In the genomic region with DNA sequence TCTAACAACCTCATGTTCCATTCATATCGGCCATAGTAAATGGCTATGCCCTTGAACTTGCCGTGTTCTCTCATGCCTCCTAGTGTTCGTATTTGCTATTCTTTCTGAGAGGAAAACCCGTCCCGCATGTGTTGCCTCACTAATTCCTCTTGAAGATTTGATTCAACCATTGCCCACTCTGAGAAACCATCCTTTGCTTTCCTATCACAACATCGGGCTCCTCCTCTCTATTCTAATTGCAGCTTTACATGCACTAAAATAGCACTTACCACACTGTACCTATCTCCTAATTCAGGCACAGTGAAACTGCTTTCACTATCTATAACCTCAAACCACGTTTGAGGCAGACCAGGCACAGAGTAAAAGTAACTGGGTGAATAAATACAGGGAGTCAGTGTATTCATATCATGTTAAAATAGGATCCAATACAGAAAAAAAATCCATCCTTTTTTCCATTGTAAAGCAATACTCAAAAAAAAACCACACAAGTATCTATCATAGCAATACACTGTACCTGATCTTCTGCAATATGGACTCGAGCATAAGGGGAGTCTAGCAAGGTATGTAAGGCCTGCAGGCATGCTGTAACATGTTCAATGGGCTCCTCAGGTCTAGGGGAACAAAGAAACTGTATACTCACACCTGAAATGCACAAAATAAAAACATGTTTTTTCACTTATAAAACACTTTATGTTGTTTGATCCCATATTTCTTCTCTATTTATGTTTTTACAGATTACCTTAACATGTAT, we compare ENCODE assay signal across 9 cellular contexts. TPM values are rescaled to one million over a fixed set of nuclear protein-coding genes. Genes with fewer than 3 reads are reported as not detected.
DNase-seq lines count a peak whose midpoint lies in the region; ATAC-seq, FAIRE-seq and TF ChIP-seq lines count a peak whose summit lies in the region.
"Had no signal": no experiment of that assay in that cellular context is flagged by ENCODE, and none has a peak within 500 bp of the region (broad histone marks: within the 10 kb centered on the region; RNA-seq: fewer than 3 reads in every experiment).

No MANE protein-coding gene starts in this region.

- TF ChIP-seq CTCF in kidney (IDR thresholded peaks at IDR 0.05; ENCODE audit: borderline replicate concordance, extremely low read depth, insufficient read depth) = peak; percentile 50

- H3K9me3 Mint-ChIP-seq in activated naive CD8-positive, alpha-beta T cell treated with anti-CD3 and anti-CD28 coated beads, Interleukin-2, amount 50 U/mL, for 24 hours = no peaks in the 10 kb centered on the region

- DNase-seq in NCI-H526 (lab: John Stamatoyannopoulos, UW) (peak; percentile 5 to 43), NCI-H526 treated with DMSO at 0.1 percent for 48 hours (lab: John Stamatoyannopoulos, UW) (no peak), KBM-7 (peak; percentile 8), kidney (no peak), NCI-H345 treated with DMSO at 0.1 percent for 48 hours (lab: John Stamatoyannopoulos, UW; ENCODE audit: unreplicated experiment) (no peak)
- DNase-seq in activated naive CD8-positive, alpha-beta T cell treated with anti-CD3 and anti-CD28 coated beads, Interleukin-2, amount 50 U/mL, for 24 hours = no peak
- DNase-seq in stimulated activated CD4-positive, alpha-beta T cell treated with anti-CD3 and anti-CD28 coated beads, Interleukin-4, amount 100 ng/mL, for 1 hour = no peak

- peaks cover 26% of the 10 kb centered on the region for H3K36me3 Mint-ChIP-seq in activated naive CD8-positive, alpha-beta T cell treated with anti-CD3 and anti-CD28 coated beads, Interleukin-2, amount 50 U/mL, for 24 hours (ENCODE audit: low read depth)

- no peaks in the 10 kb centered on the region for H3K27me3 Mint-ChIP-seq in activated naive CD8-positive, alpha-beta T cell treated with anti-CD3 and anti-CD28 coated beads, Interleukin-2, amount 50 U/mL, for 24 hours

- H3K9me3 ChIP-seq in kidney (ENCODE audit: control insufficient read depth in 1 of 2, low read length in 2 of 2) = no peaks in the 10 kb centered on the region
- H3K9me3 ChIP-seq: BLaER1 treated with 17β-estradiol and CSF1 and Interleukin-3, amounts not matched to agents 10 nM and 100 nM had no signal

- no peak overlapping the region for H3K9ac ChIP-seq in kidney (ENCODE audit: low read length in 2 of 2)
- H3K9ac ChIP-seq: BLaER1 treated with 17β-estradiol and CSF1 and Interleukin-3, amounts not matched to agents 10 nM and 100 nM had no signal

- peaks cover 23 to 25% of the 10 kb centered on the region in 2 donors for H3K36me3 ChIP-seq in kidney (ENCODE audit: control insufficient read depth in 1 of 2, insufficient read depth in 2 of 2, low read length in 2 of 2)

- in situ Hi-C loops in KBM-7 (cut with MboI; ENCODE audit: low pct_unique_long_range_greater_than_20kb, low sequenced_read_pairs) = no loop called here

- intact Hi-C loops in kidney (cut with DNase I) = no loop called here

- no peak for FAIRE-seq in kidney (lab: Jason Lieb, UNC)

- H3K4me3 ChIP-seq in kidney (ENCODE audit: low read length in 2 of 2) = no peak overlapping the region
- H3K4me3 ChIP-seq: BLaER1 treated with 17β-estradiol and CSF1 and Interleukin-3, amounts not matched to agents 10 nM and 100 nM had no signal

- peak overlapping the region; percentile 40 for H3K27ac Mint-ChIP-seq in activated naive CD8-positive, alpha-beta T cell treated with anti-CD3 and anti-CD28 coated beads, Interleukin-2, amount 50 U/mL, for 24 hours

- peak; percentile 98 for ATAC-seq in GM21825 (IDR thresholded peaks at IDR 0.05; ENCODE audit: unreplicated experiment)
- ATAC-seq in activated naive CD8-positive, alpha-beta T cell treated with anti-CD3 and anti-CD28 coated beads, Interleukin-2, amount 50 U/mL, for 24 hours = peak; percentile 97

- H3K27ac ChIP-seq in kidney (ENCODE audit: low read depth in 2 of 2, low read length in 2 of 2) = no peak overlapping the region
- H3K27ac ChIP-seq: BLaER1 treated with 17β-estradiol and CSF1 and Interleukin-3, amounts not matched to agents 10 nM and 100 nM had no signal

- no peaks in the 10 kb centered on the region for H3K4me1 ChIP-seq in kidney (ENCODE audit: control insufficient read depth in 1 of 2, insufficient read depth in 1 of 2, low read depth in 1 of 2, low read length in 2 of 2)

- peak overlapping the region; percentile 6 for H3K4me3 Mint-ChIP-seq in activated naive CD8-positive, alpha-beta T cell treated with anti-CD3 and anti-CD28 coated beads, Interleukin-2, amount 50 U/mL, for 24 hours

- H3K4me1 Mint-ChIP-seq in activated naive CD8-positive, alpha-beta T cell treated with anti-CD3 and anti-CD28 coated beads, Interleukin-2, amount 50 U/mL, for 24 hours = peaks cover 11% of the 10 kb centered on the region

RNA-seq across cellular contexts. Expression of a gene that starts 39.0 kb away (rescaled TPM):
- 42.7 TPM for total RNA-seq in kidney
- polyA plus RNA-seq in kidney (ENCODE audit: insufficient read depth, low read depth, low replicate concordance) = 3.7 TPM

Comparison
In these comparisons a context has a peak if more than half of its experiments do, and no peak if none do; other contexts are left out.
1. DNase-seq: peak in NCI-H526 (2 of 2) and KBM-7 (single experiment); none in NCI-H526 treated with DMSO at 0.1 percent for 48 hours (single experiment), activated naive CD8-positive, alpha-beta T cell treated with anti-CD3 and anti-CD28 coated beads, Interleukin-2, amount 50 U/mL, for 24 hours (single experiment), kidney (single experiment), stimulated activated CD4-positive, alpha-beta T cell treated with anti-CD3 and anti-CD28 coated beads, Interleukin-4, amount 100 ng/mL, for 1 hour (single experiment) and NCI-H345 treated with DMSO at 0.1 percent for 48 hours (single experiment).